18 cellular contexts compared by ENCODE assay signal in genomic region chr2:72981516-72981915, GRCh38.
"Had no signal": no experiment of that assay in that cellular context is flagged by ENCODE, and none has a peak within 500 bp of the region (broad histone marks: within the 10 kb centered on the region; RNA-seq: fewer than 3 reads in every experiment).

No MANE protein-coding gene starts in this region.

- H3K27ac ChIP-seq: body of pancreas, ovary, stomach, thoracic aorta had no signal

- H3K27me3 ChIP-seq: body of pancreas, ovary, stomach had no signal

- H3K36me3 Mint-ChIP-seq: activated CD4-positive, alpha-beta memory T cell treated with anti-CD3 and anti-CD28 coated beads for 36 hours; activated naive CD4-positive, alpha-beta T cell treated with anti-CD3 and anti-CD28 coated beads, Interleukin-2, amount 50 U/mL, for 72 hours had no signal

- H3K9me3 ChIP-seq: body of pancreas, ovary, stomach, thoracic aorta had no signal

- ATAC-seq: activated T-cell treated with anti-CD3 and anti-CD28 coated beads, Interleukin-2, amount 50 U/mL, for 4 hours; body of pancreas had no signal

- H3K9me3 Mint-ChIP-seq: activated CD4-positive, alpha-beta memory T cell treated with anti-CD3 and anti-CD28 coated beads for 36 hours; activated naive CD4-positive, alpha-beta T cell treated with anti-CD3 and anti-CD28 coated beads, Interleukin-2, amount 50 U/mL, for 72 hours; activated T-cell treated with anti-CD3 and anti-CD28 coated beads, Interleukin-2, amount 50 U/mL, for 4 hours; central memory CD8-positive, alpha-beta T cell; endodermal cell; memory B cell; neural crest cell had no signal

- H3K27me3 Mint-ChIP-seq: activated CD4-positive, alpha-beta memory T cell treated with anti-CD3 and anti-CD28 coated beads for 36 hours; central memory CD8-positive, alpha-beta T cell; memory B cell had no signal

- H3K27ac Mint-ChIP-seq: activated CD4-positive, alpha-beta memory T cell treated with anti-CD3 and anti-CD28 coated beads for 36 hours; activated naive CD4-positive, alpha-beta T cell treated with anti-CD3 and anti-CD28 coated beads, Interleukin-2, amount 50 U/mL, for 72 hours; endodermal cell; memory B cell had no signal

- H3K4me1 Mint-ChIP-seq: central memory CD8-positive, alpha-beta T cell; neural crest cell had no signal

- H3K36me3 ChIP-seq: ovary, thoracic aorta had no signal

- DNase-seq: activated CD4-positive, alpha-beta memory T cell treated with anti-CD3 and anti-CD28 coated beads for 36 hours; activated CD4-positive, alpha-beta T cell treated with anti-CD3 and anti-CD28 coated beads for 1 hour; activated effector memory CD4-positive, alpha-beta T cell treated with anti-CD3 and anti-CD28 coated beads, Interleukin-2, amount 50 U/mL, for 16 hours; activated T-cell treated with anti-CD3 and anti-CD28 coated beads, Interleukin-2, amount 50 U/mL, for 4 hours; amniotic stem cell; body of pancreas; dermis blood vessel endothelial cell; endodermal cell; ovary; stimulated activated CD4-positive, alpha-beta T cell treated with anti-CD3 and anti-CD28 coated beads, Interleukin-15, amount 100 ng/mL, for 24 hours; stimulated activated CD4-positive, alpha-beta T cell treated with anti-CD3 and anti-CD28 coated beads, Interleukin-4, amount 100 ng/mL, for 24 hours; stomach; T1000 had no signal

- H3K4me3 Mint-ChIP-seq: activated CD4-positive, alpha-beta memory T cell treated with anti-CD3 and anti-CD28 coated beads for 36 hours; activated T-cell treated with anti-CD3 and anti-CD28 coated beads, Interleukin-2, amount 50 U/mL, for 4 hours; central memory CD8-positive, alpha-beta T cell; endodermal cell; memory B cell; neural crest cell had no signal

- H3K4me3 ChIP-seq: body of pancreas, ovary, stomach, thoracic aorta had no signal
